In the genomic region with DNA sequence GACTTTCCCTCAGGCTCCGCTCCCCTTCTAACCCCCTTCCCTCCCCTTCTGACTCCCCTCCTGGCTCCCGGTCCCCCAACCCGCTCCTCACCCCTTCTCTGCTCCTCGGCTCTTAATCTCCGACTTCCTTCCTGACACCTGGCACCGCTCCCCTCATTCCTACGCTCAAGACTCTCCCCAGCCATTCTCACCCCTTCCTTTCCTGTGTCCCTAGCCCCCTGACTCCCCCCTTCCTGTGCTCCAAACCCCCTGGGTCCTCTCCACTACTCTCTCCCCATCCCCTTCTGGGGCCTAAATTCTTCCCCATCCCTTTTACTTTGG, we compare ENCODE assay signal across 1 cellular context.
TF ChIP-seq lines count a peak whose summit lies in the region.

No MANE protein-coding gene starts in this region.

TF ChIP-seq in K562, 482 proteins besides CTCF, POLR2A, EP300 and RAD21 (continues in another document):
- TF ChIP-seq TBP (optimal IDR thresholded peaks at IDR 0.05; ENCODE audit: low read depth, low read length) = no peak
- no peak for TF ChIP-seq SRF (CRISPR knock-in tag; IDR thresholded peaks at IDR 0.05)
- TF ChIP-seq, protein P1, sequence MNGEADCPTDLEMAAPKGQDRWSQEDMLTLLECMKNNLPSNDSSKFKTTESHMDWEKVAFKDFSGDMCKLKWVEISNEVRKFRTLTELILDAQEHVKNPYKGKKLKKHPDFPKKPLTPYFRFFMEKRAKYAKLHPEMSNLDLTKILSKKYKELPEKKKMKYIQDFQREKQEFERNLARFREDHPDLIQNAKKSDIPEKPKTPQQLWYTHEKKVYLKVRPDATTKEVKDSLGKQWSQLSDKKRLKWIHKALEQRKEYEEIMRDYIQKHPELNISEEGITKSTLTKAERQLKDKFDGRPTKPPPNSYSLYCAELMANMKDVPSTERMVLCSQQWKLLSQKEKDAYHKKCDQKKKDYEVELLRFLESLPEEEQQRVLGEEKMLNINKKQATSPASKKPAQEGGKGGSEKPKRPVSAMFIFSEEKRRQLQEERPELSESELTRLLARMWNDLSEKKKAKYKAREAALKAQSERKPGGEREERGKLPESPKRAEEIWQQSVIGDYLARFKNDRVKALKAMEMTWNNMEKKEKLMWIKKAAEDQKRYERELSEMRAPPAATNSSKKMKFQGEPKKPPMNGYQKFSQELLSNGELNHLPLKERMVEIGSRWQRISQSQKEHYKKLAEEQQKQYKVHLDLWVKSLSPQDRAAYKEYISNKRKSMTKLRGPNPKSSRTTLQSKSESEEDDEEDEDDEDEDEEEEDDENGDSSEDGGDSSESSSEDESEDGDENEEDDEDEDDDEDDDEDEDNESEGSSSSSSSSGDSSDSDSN (IDR thresholded peaks at IDR 0.05; ENCODE audit: borderline replicate concordance in 1 of 2, low read depth in 2 of 2, low read length in 2 of 2) = no peak
- TF ChIP-seq CBFB (CRISPR knock-in tag; IDR thresholded peaks at IDR 0.05) = no peak
- TF ChIP-seq CC2D1A (IDR thresholded peaks at IDR 0.05) = 0 out of 2 replicates have a peak, but pooled peaks have one; percentile 15
- peak; percentile 25; the same call in 1 of the 2 replicates for TF ChIP-seq MTA1 (IDR thresholded peaks at IDR 0.05; ENCODE audit: borderline replicate concordance)
- TF ChIP-seq ADNP (tag; IDR thresholded peaks at IDR 0.05) = no peak
- TF ChIP-seq, protein P2, sequence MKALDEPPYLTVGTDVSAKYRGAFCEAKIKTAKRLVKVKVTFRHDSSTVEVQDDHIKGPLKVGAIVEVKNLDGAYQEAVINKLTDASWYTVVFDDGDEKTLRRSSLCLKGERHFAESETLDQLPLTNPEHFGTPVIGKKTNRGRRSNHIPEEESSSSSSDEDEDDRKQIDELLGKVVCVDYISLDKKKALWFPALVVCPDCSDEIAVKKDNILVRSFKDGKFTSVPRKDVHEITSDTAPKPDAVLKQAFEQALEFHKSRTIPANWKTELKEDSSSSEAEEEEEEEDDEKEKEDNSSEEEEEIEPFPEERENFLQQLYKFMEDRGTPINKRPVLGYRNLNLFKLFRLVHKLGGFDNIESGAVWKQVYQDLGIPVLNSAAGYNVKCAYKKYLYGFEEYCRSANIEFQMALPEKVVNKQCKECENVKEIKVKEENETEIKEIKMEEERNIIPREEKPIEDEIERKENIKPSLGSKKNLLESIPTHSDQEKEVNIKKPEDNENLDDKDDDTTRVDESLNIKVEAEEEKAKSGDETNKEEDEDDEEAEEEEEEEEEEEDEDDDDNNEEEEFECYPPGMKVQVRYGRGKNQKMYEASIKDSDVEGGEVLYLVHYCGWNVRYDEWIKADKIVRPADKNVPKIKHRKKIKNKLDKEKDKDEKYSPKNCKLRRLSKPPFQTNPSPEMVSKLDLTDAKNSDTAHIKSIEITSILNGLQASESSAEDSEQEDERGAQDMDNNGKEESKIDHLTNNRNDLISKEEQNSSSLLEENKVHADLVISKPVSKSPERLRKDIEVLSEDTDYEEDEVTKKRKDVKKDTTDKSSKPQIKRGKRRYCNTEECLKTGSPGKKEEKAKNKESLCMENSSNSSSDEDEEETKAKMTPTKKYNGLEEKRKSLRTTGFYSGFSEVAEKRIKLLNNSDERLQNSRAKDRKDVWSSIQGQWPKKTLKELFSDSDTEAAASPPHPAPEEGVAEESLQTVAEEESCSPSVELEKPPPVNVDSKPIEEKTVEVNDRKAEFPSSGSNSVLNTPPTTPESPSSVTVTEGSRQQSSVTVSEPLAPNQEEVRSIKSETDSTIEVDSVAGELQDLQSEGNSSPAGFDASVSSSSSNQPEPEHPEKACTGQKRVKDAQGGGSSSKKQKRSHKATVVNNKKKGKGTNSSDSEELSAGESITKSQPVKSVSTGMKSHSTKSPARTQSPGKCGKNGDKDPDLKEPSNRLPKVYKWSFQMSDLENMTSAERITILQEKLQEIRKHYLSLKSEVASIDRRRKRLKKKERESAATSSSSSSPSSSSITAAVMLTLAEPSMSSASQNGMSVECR (CRISPR knock-in tag; IDR thresholded peaks at IDR 0.05) = 0 out of 2 replicates have a peak, but pooled peaks have one; percentile 7
- no peak for TF ChIP-seq SNIP1 (IDR thresholded peaks at IDR 0.05; ENCODE audit: low read depth)
- TF ChIP-seq BRD4 (IDR thresholded peaks at IDR 0.05) = no peak
- TF ChIP-seq HIVEP1 (CRISPR knock-in tag; IDR thresholded peaks at IDR 0.05) = no peak
- TF ChIP-seq PTBP1 (IDR thresholded peaks at IDR 0.05; ENCODE audit: low read depth, low read length) = no peak
- TF ChIP-seq, protein P3, sequence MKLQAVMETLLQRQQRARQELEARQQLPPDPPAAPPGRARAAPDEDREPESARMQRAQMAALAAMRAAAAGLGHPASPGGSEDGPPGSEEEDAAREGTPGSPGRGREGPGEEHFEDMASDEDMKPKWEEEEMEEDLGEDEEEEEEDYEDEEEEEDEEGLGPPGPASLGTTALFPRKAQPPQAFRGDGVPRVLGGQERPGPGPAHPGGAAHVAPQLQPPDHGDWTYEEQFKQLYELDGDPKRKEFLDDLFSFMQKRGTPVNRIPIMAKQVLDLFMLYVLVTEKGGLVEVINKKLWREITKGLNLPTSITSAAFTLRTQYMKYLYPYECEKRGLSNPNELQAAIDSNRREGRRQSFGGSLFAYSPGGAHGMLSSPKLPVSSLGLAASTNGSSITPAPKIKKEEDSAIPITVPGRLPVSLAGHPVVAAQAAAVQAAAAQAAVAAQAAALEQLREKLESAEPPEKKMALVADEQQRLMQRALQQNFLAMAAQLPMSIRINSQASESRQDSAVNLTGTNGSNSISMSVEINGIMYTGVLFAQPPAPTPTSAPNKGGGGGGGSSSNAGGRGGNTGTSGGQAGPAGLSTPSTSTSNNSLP (IDR thresholded peaks at IDR 0.05; ENCODE audit: borderline replicate concordance, low read depth, low read length) = no peak
- TF ChIP-seq, protein P4, sequence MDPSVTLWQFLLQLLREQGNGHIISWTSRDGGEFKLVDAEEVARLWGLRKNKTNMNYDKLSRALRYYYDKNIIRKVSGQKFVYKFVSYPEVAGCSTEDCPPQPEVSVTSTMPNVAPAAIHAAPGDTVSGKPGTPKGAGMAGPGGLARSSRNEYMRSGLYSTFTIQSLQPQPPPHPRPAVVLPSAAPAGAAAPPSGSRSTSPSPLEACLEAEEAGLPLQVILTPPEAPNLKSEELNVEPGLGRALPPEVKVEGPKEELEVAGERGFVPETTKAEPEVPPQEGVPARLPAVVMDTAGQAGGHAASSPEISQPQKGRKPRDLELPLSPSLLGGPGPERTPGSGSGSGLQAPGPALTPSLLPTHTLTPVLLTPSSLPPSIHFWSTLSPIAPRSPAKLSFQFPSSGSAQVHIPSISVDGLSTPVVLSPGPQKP (CRISPR knock-in tag; IDR thresholded peaks at IDR 0.05) = no peak
- peak; percentile 21; the same call in 1 of the 2 replicates for TF ChIP-seq SMARCE1 (IDR thresholded peaks at IDR 0.05)
- TF ChIP-seq YBX1 (IDR thresholded peaks at IDR 0.05) = no peak
- TF ChIP-seq XRCC3 (IDR thresholded peaks at IDR 0.05) = no peak
- TF ChIP-seq ZNF165 (CRISPR knock-in tag; IDR thresholded peaks at IDR 0.05; ENCODE audit: borderline replicate concordance) = no peak
- TF ChIP-seq YY1 (IDR thresholded peaks at IDR 0.05; ENCODE audit: borderline replicate concordance in 1 of 3, control insufficient read depth in 1 of 3, extremely low read depth in 1 of 3, insufficient read depth in 3 of 3, insufficient read length in 1 of 3, insufficient replicate concordance in 2 of 3, low read depth in 1 of 3, low read length in 2 of 3) = no peak
- TF ChIP-seq ZNF282 (CRISPR knock-in tag; IDR thresholded peaks at IDR 0.05) = no peak
- TF ChIP-seq, protein P5, sequence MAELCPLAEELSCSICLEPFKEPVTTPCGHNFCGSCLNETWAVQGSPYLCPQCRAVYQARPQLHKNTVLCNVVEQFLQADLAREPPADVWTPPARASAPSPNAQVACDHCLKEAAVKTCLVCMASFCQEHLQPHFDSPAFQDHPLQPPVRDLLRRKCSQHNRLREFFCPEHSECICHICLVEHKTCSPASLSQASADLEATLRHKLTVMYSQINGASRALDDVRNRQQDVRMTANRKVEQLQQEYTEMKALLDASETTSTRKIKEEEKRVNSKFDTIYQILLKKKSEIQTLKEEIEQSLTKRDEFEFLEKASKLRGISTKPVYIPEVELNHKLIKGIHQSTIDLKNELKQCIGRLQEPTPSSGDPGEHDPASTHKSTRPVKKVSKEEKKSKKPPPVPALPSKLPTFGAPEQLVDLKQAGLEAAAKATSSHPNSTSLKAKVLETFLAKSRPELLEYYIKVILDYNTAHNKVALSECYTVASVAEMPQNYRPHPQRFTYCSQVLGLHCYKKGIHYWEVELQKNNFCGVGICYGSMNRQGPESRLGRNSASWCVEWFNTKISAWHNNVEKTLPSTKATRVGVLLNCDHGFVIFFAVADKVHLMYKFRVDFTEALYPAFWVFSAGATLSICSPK (IDR thresholded peaks at IDR 0.05; ENCODE audit: borderline replicate concordance) = peak; percentile 18; the same call in 1 of the 2 replicates
- peak; percentile 24; the same call in 1 of the 2 replicates for TF ChIP-seq DPF2 (IDR thresholded peaks at IDR 0.05)
- no peak for TF ChIP-seq MECOM (CRISPR knock-in tag; IDR thresholded peaks at IDR 0.05)
- no peak for TF ChIP-seq ETV5 (CRISPR knock-in tag; IDR thresholded peaks at IDR 0.05; ENCODE audit: low read depth)
- no peak for TF ChIP-seq RBM39 (optimal IDR thresholded peaks at IDR 0.05; ENCODE audit: low read depth, low read length)
- no peak for TF ChIP-seq RBM17 (IDR thresholded peaks at IDR 0.05; ENCODE audit: borderline replicate concordance, low read depth, low read length)
- TF ChIP-seq, protein P6, sequence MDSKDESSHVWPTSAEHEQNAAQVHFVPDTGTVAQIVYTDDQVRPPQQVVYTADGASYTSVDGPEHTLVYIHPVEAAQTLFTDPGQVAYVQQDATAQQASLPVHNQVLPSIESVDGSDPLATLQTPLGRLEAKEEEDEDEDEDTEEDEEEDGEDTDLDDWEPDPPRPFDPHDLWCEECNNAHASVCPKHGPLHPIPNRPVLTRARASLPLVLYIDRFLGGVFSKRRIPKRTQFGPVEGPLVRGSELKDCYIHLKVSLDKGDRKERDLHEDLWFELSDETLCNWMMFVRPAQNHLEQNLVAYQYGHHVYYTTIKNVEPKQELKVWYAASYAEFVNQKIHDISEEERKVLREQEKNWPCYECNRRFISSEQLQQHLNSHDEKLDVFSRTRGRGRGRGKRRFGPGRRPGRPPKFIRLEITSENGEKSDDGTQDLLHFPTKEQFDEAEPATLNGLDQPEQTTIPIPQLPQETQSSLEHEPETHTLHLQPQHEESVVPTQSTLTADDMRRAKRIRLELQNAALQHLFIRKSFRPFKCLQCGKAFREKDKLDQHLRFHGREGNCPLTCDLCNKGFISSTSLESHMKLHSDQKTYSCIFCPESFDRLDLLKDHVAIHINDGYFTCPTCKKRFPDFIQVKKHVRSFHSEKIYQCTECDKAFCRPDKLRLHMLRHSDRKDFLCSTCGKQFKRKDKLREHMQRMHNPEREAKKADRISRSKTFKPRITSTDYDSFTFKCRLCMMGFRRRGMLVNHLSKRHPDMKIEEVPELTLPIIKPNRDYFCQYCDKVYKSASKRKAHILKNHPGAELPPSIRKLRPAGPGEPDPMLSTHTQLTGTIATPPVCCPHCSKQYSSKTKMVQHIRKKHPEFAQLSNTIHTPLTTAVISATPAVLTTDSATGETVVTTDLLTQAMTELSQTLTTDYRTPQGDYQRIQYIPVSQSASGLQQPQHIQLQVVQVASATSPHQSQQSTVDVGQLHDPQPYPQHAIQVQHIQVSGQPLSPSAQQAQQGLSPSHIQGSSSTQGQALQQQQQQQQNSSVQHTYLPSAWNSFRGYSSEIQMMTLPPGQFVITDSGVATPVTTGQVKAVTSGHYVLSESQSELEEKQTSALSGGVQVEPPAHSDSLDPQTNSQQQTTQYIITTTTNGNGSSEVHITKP (IDR thresholded peaks at IDR 0.05; ENCODE audit: partially characterized antibody) = no peak
- TF ChIP-seq, protein P7, sequence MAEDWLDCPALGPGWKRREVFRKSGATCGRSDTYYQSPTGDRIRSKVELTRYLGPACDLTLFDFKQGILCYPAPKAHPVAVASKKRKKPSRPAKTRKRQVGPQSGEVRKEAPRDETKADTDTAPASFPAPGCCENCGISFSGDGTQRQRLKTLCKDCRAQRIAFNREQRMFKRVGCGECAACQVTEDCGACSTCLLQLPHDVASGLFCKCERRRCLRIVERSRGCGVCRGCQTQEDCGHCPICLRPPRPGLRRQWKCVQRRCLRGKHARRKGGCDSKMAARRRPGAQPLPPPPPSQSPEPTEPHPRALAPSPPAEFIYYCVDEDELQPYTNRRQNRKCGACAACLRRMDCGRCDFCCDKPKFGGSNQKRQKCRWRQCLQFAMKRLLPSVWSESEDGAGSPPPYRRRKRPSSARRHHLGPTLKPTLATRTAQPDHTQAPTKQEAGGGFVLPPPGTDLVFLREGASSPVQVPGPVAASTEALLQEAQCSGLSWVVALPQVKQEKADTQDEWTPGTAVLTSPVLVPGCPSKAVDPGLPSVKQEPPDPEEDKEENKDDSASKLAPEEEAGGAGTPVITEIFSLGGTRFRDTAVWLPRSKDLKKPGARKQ (CRISPR knock-in tag; IDR thresholded peaks at IDR 0.05) = no peak
- no peak for TF ChIP-seq TBL1XR1 (IDR thresholded peaks at IDR 0.05; ENCODE audit: low read length in 2 of 2)
- TF ChIP-seq, protein P8, sequence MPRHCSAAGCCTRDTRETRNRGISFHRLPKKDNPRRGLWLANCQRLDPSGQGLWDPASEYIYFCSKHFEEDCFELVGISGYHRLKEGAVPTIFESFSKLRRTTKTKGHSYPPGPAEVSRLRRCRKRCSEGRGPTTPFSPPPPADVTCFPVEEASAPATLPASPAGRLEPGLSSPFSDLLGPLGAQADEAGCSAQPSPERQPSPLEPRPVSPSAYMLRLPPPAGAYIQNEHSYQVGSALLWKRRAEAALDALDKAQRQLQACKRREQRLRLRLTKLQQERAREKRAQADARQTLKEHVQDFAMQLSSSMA (CRISPR knock-in tag; IDR thresholded peaks at IDR 0.05) = no peak
- peak; percentile 27 for TF ChIP-seq RBBP5 (IDR thresholded peaks at IDR 0.05; ENCODE audit: borderline replicate concordance, insufficient read depth, low read length, poor library complexity, severe bottlenecking)
- TF ChIP-seq HDAC1 (IDR thresholded peaks at IDR 0.05) = 0 out of 4 replicates have a peak, but pooled peaks of 1 of the 2 experiments have one; percentile 2
- 0 out of 2 replicates have a peak, but pooled peaks have one; percentile 42 for TF ChIP-seq PHB2 (IDR thresholded peaks at IDR 0.05; ENCODE audit: low read depth)
- no peak for TF ChIP-seq NFATC3 (IDR thresholded peaks at IDR 0.05)
- TF ChIP-seq TAF9B (IDR thresholded peaks at IDR 0.05; ENCODE audit: partially characterized antibody) = no peak
- TF ChIP-seq, protein P9, sequence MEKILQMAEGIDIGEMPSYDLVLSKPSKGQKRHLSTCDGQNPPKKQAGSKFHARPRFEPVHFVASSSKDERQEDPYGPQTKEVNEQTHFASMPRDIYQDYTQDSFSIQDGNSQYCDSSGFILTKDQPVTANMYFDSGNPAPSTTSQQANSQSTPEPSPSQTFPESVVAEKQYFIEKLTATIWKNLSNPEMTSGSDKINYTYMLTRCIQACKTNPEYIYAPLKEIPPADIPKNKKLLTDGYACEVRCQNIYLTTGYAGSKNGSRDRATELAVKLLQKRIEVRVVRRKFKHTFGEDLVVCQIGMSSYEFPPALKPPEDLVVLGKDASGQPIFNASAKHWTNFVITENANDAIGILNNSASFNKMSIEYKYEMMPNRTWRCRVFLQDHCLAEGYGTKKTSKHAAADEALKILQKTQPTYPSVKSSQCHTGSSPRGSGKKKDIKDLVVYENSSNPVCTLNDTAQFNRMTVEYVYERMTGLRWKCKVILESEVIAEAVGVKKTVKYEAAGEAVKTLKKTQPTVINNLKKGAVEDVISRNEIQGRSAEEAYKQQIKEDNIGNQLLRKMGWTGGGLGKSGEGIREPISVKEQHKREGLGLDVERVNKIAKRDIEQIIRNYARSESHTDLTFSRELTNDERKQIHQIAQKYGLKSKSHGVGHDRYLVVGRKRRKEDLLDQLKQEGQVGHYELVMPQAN (IDR thresholded peaks at IDR 0.05; ENCODE audit: borderline replicate concordance) = no peak
